ENCODE assay signal across 9 cellular contexts in genomic region chr21:35475768-35476167, GRCh38.
A peak's percentile ranks its signal among the peaks of the same experiment; 100 is the strongest.
DNase-seq lines count a peak whose midpoint lies in the region; ATAC-seq and TF ChIP-seq lines count a peak whose summit lies in the region.
"Had no signal": no experiment of that assay in that cellular context is flagged by ENCODE, and none has a peak within 500 bp of the region (broad histone marks: within the 10 kb centered on the region; RNA-seq: fewer than 3 reads in every experiment).

No MANE protein-coding gene starts in this region.

- peaks cover 33% of the 10 kb centered on the region for H3K36me3 Mint-ChIP-seq in activated CD8-positive, alpha-beta T cell treated with anti-CD3 and anti-CD28 coated beads, Interleukin-2, amount 10 ng/mL, durations not matched to agents 7 days and 5 days (ENCODE audit: low read depth)

- H3K36me3 ChIP-seq in ACC112 (ENCODE audit: insufficient read depth, low read length) (no peaks in the 10 kb centered on the region), lower lobe of right lung (no peaks in the 10 kb centered on the region)

- H3K27me3 ChIP-seq in ACC112 (ENCODE audit: insufficient read depth, low read length), result no peaks in the 10 kb centered on the region
- no peaks in the 10 kb centered on the region for H3K27me3 ChIP-seq in lower lobe of right lung (ENCODE audit: low read depth)

- intact Hi-C loops in lower lobe of right lung (cut with DNase I), result no loop called here

- H2AFZ ChIP-seq in ACC112 (ENCODE audit: low read length, unreplicated experiment), result peak overlapping the region; percentile 79

- POLR2A ChIA-PET in activated CD8-positive, alpha-beta T cell treated with anti-CD3 and anti-CD28 coated beads, Interleukin-2, amount 10 ng/mL, durations not matched to agents 7 days and 5 days (lab: Charles Lee), result interaction anchor here (0.5 to 1.2 kb wide), 3 partner anchors 18 to 53 kb away, joined by 3 read pairs; no protein-coding TSS in a partner anchor

- H3K79me2 ChIP-seq in ACC112 (ENCODE audit: control insufficient read depth, insufficient read depth, low read length, unreplicated experiment), result no peaks in the 10 kb centered on the region

- H3K4me1 ChIP-seq in ACC112 (ENCODE audit: control insufficient read depth, insufficient read depth, low read length, unreplicated experiment) (peaks cover 29% of the 10 kb centered on the region), lower lobe of right lung (peaks cover 13% of the 10 kb centered on the region)

- no peaks in the 10 kb centered on the region for H3K9me3 ChIP-seq in lower lobe of right lung

- peaks cover 60% of the 10 kb centered on the region for H3K4me1 Mint-ChIP-seq in activated CD8-positive, alpha-beta T cell treated with anti-CD3 and anti-CD28 coated beads, Interleukin-2, amount 10 ng/mL, durations not matched to agents 7 days and 5 days (ENCODE audit: low read depth)

- peak overlapping the region; percentile 79 for H3K27ac Mint-ChIP-seq in activated CD8-positive, alpha-beta T cell treated with anti-CD3 and anti-CD28 coated beads, Interleukin-2, amount 10 ng/mL, durations not matched to agents 7 days and 5 days

- TF ChIP-seq CTCF in lower lobe of right lung (IDR thresholded peaks at IDR 0.05), result no peak

- peak overlapping the region; percentile 86 for H3K27ac ChIP-seq in ACC112 (ENCODE audit: low read depth, low read length)
- peak overlapping the region; percentile 18 for H3K27ac ChIP-seq in lower lobe of right lung

- peak; percentile 83 for ATAC-seq in activated CD8-positive, alpha-beta T cell treated with anti-CD3 and anti-CD28 coated beads, Interleukin-2, amount 10 ng/mL, durations not matched to agents 7 days and 5 days
- ATAC-seq in lower lobe of right lung, result peak; percentile 57 to 65
- no peak for ATAC-seq in GM21786 (IDR thresholded peaks at IDR 0.05; ENCODE audit: unreplicated experiment)
- no peak for ATAC-seq in HG03139 (IDR thresholded peaks at IDR 0.05; ENCODE audit: unreplicated experiment)
- no peak for ATAC-seq in GM18511 (IDR thresholded peaks at IDR 0.05; ENCODE audit: unreplicated experiment)

- H3K4me3 Mint-ChIP-seq in activated CD8-positive, alpha-beta T cell treated with anti-CD3 and anti-CD28 coated beads, Interleukin-2, amount 10 ng/mL, durations not matched to agents 7 days and 5 days, result peak overlapping the region; percentile 29

- peaks cover 18% of the 10 kb centered on the region for H3K9me3 Mint-ChIP-seq in activated CD8-positive, alpha-beta T cell treated with anti-CD3 and anti-CD28 coated beads, Interleukin-2, amount 10 ng/mL, durations not matched to agents 7 days and 5 days (ENCODE audit: insufficient read depth)

- H3K4me3 ChIP-seq in ACC112 (ENCODE audit: low read depth, low read length) (no peak overlapping the region), lower lobe of right lung (no peak overlapping the region)

- DNase-seq in HS-5 (ENCODE audit: low read depth) (peak; percentile 67), lower lobe of right lung (no peak)
- peak; percentile 28 for DNase-seq in activated CD8-positive, alpha-beta T cell treated with anti-CD3 and anti-CD28 coated beads, Interleukin-2, amount 10 ng/mL, durations not matched to agents 7 days and 5 days
- DNase-seq in activated effector memory CD4-positive, alpha-beta T cell treated with anti-CD3 and anti-CD28 coated beads, Interleukin-2, amount 50 U/mL, for 16 hours, result no peak
- DNase-seq: stimulated activated CD4-positive, alpha-beta T cell treated with anti-CD3 and anti-CD28 coated beads, Interleukin-12 subunit alpha, Interleukin-12 subunit beta, amount 100 ng/mL, for 4 hours had no signal

- CTCF ChIA-PET in activated CD8-positive, alpha-beta T cell treated with anti-CD3 and anti-CD28 coated beads, Interleukin-2, amount 10 ng/mL, durations not matched to agents 7 days and 5 days (lab: Charles Lee), result interaction anchor here (1.0 to 1.4 kb wide), 2 partner anchors 28 to 33 kb away, joined by 3 to 4 read pairs; no protein-coding TSS in a partner anchor

- H3K27me3 Mint-ChIP-seq in activated CD8-positive, alpha-beta T cell treated with anti-CD3 and anti-CD28 coated beads, Interleukin-2, amount 10 ng/mL, durations not matched to agents 7 days and 5 days (ENCODE audit: low read depth), result peaks cover 1% of the 10 kb centered on the region

Comparison
In these comparisons a context has a peak if more than half of its experiments do, and no peak if none do; other contexts are left out.
1. DNase-seq: peak in HS-5 (single experiment) and activated CD8-positive, alpha-beta T cell treated with anti-CD3 and anti-CD28 coated beads, Interleukin-2, amount 10 ng/mL, durations not matched to agents 7 days and 5 days (single experiment); none in lower lobe of right lung (single experiment) and activated effector memory CD4-positive, alpha-beta T cell treated with anti-CD3 and anti-CD28 coated beads, Interleukin-2, amount 50 U/mL, for 16 hours (single experiment).
2. ATAC-seq: peak in activated CD8-positive, alpha-beta T cell treated with anti-CD3 and anti-CD28 coated beads, Interleukin-2, amount 10 ng/mL, durations not matched to agents 7 days and 5 days (single experiment) and lower lobe of right lung (2 of 2); none in GM21786 (single experiment), HG03139 (single experiment) and GM18511 (single experiment).